In the genomic region with DNA sequence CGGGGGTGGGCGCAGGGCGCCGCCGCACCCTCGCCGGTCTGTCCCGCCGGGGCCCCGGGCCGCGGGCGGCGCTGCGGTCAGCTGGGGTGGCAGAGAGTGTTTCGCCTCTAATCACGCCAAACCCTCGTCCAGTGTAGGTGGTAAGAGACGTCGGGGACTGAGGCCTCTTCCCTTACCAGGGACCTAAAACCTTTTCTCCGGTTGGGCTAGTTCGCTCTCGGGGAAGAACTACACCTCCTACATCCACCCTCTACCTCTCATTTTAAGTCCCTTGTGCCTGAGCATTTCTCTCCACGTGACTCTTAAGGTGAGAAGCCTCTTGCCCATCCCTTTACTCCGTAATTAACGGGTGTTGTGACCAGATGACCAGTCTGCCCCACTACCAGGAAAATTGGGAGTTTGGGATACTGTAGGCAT, we compare ENCODE assay signal across 8 cellular contexts. TPM values are rescaled to one million over a fixed set of nuclear protein-coding genes. Genes with fewer than 3 reads are reported as not detected.
DNase-seq lines count a peak whose midpoint lies in the region; ATAC-seq and TF ChIP-seq lines count a peak whose summit lies in the region.

No MANE protein-coding gene starts in this region.

- H3K4me3 ChIP-seq in BLaER1, result peak overlapping the region; percentile 74
- H3K4me3 ChIP-seq in esophagus muscularis mucosa, result peak overlapping the region; percentile 77 to 96 (median 78)
- peak overlapping the region; percentile 83 for H3K4me3 ChIP-seq in osteoblast (ENCODE audit: insufficient read depth, low read length)

- peak overlapping the region; percentile 84 for H3K4me3 Mint-ChIP-seq in T-helper 17 cell

- H3K27ac Mint-ChIP-seq in T-helper 17 cell, result peak overlapping the region; percentile 90

- TF ChIP-seq EP300 in esophagus muscularis mucosa (IDR thresholded peaks at IDR 0.05), result no peak

- H3K27ac ChIP-seq in BLaER1 (peak overlapping the region; percentile 87), esophagus muscularis mucosa (replicated peaks in 1 of 4) (peak overlapping the region; percentile 91 to 97 (median 94)), osteoblast (ENCODE audit: low read depth, low read length) (peak overlapping the region; percentile 83)

- H3K9ac ChIP-seq in BLaER1, result peak overlapping the region; percentile 84

- H3K27me3 ChIP-seq in BLaER1 (no peaks in the 10 kb centered on the region), esophagus muscularis mucosa (no peaks in the 10 kb centered on the region), osteoblast (ENCODE audit: insufficient read depth, low read length) (no peaks in the 10 kb centered on the region)

- H3K4me1 ChIP-seq in BLaER1 (peaks cover 15% of the 10 kb centered on the region), esophagus muscularis mucosa (peaks cover 6 to 26% (median 20%) of the 10 kb centered on the region in 4 donors), osteoblast (ENCODE audit: insufficient read depth, low read length) (peaks cover 6% of the 10 kb centered on the region)

- H3K79me2 ChIP-seq in osteoblast (ENCODE audit: insufficient read depth, low read length), result peaks cover 8% of the 10 kb centered on the region

- peaks cover 2% of the 10 kb centered on the region; the same call in 1 of the 2 replicates for H3K9me3 ChIP-seq in BLaER1
- no peaks in the 10 kb centered on the region for H3K9me3 ChIP-seq in T-helper 17 cell (ENCODE audit: control insufficient read depth, low read length, poor library complexity, severe bottlenecking)
- no peaks in the 10 kb centered on the region for H3K9me3 ChIP-seq in esophagus muscularis mucosa
- no peaks in the 10 kb centered on the region for H3K9me3 ChIP-seq in osteoblast (ENCODE audit: low read depth, low read length)

- peak overlapping the region; percentile 96 for H3K4me2 ChIP-seq in BLaER1
- peak overlapping the region; percentile 100 for H3K4me2 ChIP-seq in osteoblast (ENCODE audit: insufficient read depth, low read length)

- no peaks in the 10 kb centered on the region for H3K27me3 Mint-ChIP-seq in T-helper 17 cell

- WGBS in esophagus muscularis mucosa, result 3% methylated on average over 15 of the region's 26 CpGs

- no peak for DNase-seq in T-helper 17 cell
- no peak for DNase-seq in esophagus muscularis mucosa (ENCODE audit: extremely low spot score)
- peak; percentile 58 for DNase-seq in osteoblast (ENCODE audit: insufficient read length, low spot score, missing footprints)
- DNase-seq in SK-N-DZ (ENCODE audit: low spot score), result no peak
- no peak for DNase-seq in NCI-H1436 (lab: John Stamatoyannopoulos, UW)

- peaks cover 30% of the 10 kb centered on the region for H3K4me1 Mint-ChIP-seq in T-helper 17 cell

- no peaks in the 10 kb centered on the region for H3K36me3 Mint-ChIP-seq in T-helper 17 cell (ENCODE audit: low read depth)

- no peaks in the 10 kb centered on the region for H4K20me1 ChIP-seq in BLaER1
- no peaks in the 10 kb centered on the region for H4K20me1 ChIP-seq in osteoblast (ENCODE audit: insufficient read depth, low read length)

- no peak for TF ChIP-seq POLR2A in esophagus muscularis mucosa (IDR thresholded peaks at IDR 0.05; ENCODE audit: low read depth)

- TF ChIP-seq CTCF in esophagus muscularis mucosa (IDR thresholded peaks at IDR 0.05) (no peak), osteoblast (IDR thresholded peaks at IDR 0.05; ENCODE audit: extremely low read depth, low read depth, low read length) (no peak)

- H3K36me3 ChIP-seq in BLaER1 (peaks cover 32% of the 10 kb centered on the region), esophagus muscularis mucosa (peaks cover 0 to 8% (median 0%) of the 10 kb centered on the region in 4 donors), osteoblast (ENCODE audit: insufficient read depth, low read length) (no peaks in the 10 kb centered on the region)

- intact Hi-C loops in esophagus muscularis mucosa (cut with DNase I), result loop anchor here (5.0 to 10.0 kb wide), 2 partner anchors 100 to 113 kb away; partner anchors contain the start of genes EXOSC7, KIAA1143, KIF15 and ZDHHC3

- ATAC-seq in GM19023 (IDR thresholded peaks at IDR 0.05; ENCODE audit: unreplicated experiment) (peak; percentile 25), HG03139 (IDR thresholded peaks at IDR 0.05; ENCODE audit: unreplicated experiment) (peak; percentile 29), T-helper 17 cell (peak; percentile 21)

- H2AFZ ChIP-seq in osteoblast (ENCODE audit: low read length), result peak overlapping the region; percentile 92

RNA-seq across cellular contexts. Expression of gene TMEM42, which starts 0.5 kb away (rescaled TPM):
- total RNA-seq in T-helper 17 cell (10 to 100 TPM; 10.5 to 13.9 TPM), esophagus muscularis mucosa (10 to 100 TPM in 3 of 4 donors, 1 to 10 TPM in 1; 6.5 to 15.2 (median 10.8) TPM), osteoblast (15.6 and 18.1 TPM in 2 replicates)
- polyA plus RNA-seq in SK-N-DZ (2014; cell fraction: cytosol; rRNA removed), result 7.0 and 8.3 TPM in 2 replicates
- 13.1 and 15.3 TPM in 2 replicates for polyA plus RNA-seq in SK-N-DZ (2014; cell fraction: nucleus; rRNA removed)

RNA-seq across cellular contexts. Expression of gene TGM4, which starts 12.2 kb away (rescaled TPM):
- total RNA-seq in T-helper 17 cell (not detected), esophagus muscularis mucosa (not detected), osteoblast (not detected in 2 replicates)
- polyA plus RNA-seq in SK-N-DZ (2014; cell fraction: cytosol; rRNA removed), result not detected in 2 replicates
- polyA plus RNA-seq in SK-N-DZ (2014; cell fraction: nucleus; rRNA removed), result not detected in 2 replicates
